1 cellular context compared by ENCODE assay signal in genomic region chr11:43680521-43681505, GRCh38.
TF ChIP-seq lines count a peak whose summit lies in the region.

TSS of gene HSD17B12 (plus strand) at chr11:43680738. CDS start at chr11:43680828, 90 bp downstream.

TF ChIP-seq in K562, 482 proteins besides CTCF, POLR2A, EP300 and RAD21 (continued from another document and continues in another):
- TF ChIP-seq NR0B1 (IDR thresholded peaks at IDR 0.05; ENCODE audit: partially characterized antibody) (no peak), SLC30A9 (CRISPR knock-in tag; IDR thresholded peaks at IDR 0.05) (no peak), NFATC3 (IDR thresholded peaks at IDR 0.05) (no peak), PREB (CRISPR knock-in tag; IDR thresholded peaks at IDR 0.05) (no peak), TBP (optimal IDR thresholded peaks at IDR 0.05; ENCODE audit: low read depth, low read length) (peak; percentile 62), FOXM1 (IDR thresholded peaks at IDR 0.05; ENCODE audit: low read depth) (0 out of 2 replicates have a peak, but pooled peaks have one; percentile 5), FOXM1 (CRISPR knock-in tag; IDR thresholded peaks at IDR 0.05; ENCODE audit: low read depth) (no peak), ATF2 (CRISPR knock-in tag; IDR thresholded peaks at IDR 0.05) (no peak), ZBTB1 (CRISPR knock-in tag; IDR thresholded peaks at IDR 0.05; ENCODE audit: borderline replicate concordance, low read depth) (no peak), POLR2G (IDR thresholded peaks at IDR 0.05; ENCODE audit: low read depth, low read length) (peak; percentile 89), ZNF175 (CRISPR knock-in tag; IDR thresholded peaks at IDR 0.05; ENCODE audit: low read depth) (no peak), RBFOX2 (IDR thresholded peaks at IDR 0.05; ENCODE audit: low read depth, low read length) (peak; percentile 91), BCLAF1 (IDR thresholded peaks at IDR 0.05; ENCODE audit: borderline replicate concordance in 1 of 2, control insufficient read depth in 1 of 2, low read depth in 2 of 2, low read length in 1 of 2) (no peak), SP1 (CRISPR knock-in tag; IDR thresholded peaks at IDR 0.05) (no peak), SMAD4 (CRISPR knock-in tag; conservative IDR thresholded peaks at IDR 0.05) (0 out of 2 replicates have a peak, but pooled peaks have one; percentile 28), ZFX (CRISPR knock-in tag; IDR thresholded peaks at IDR 0.05) (peak; percentile 96), TBL1XR1 (IDR thresholded peaks at IDR 0.05; ENCODE audit: low read length in 2 of 2) (no peak), PTTG1 (tag; IDR thresholded peaks at IDR 0.05; ENCODE audit: low read depth) (no peak), SRSF1 (IDR thresholded peaks at IDR 0.05; ENCODE audit: low read depth, low read length) (no peak), ZNF316 (IDR thresholded peaks at IDR 0.05) (no peak), CBX3 (IDR thresholded peaks at IDR 0.05; ENCODE audit: borderline replicate concordance in 1 of 2, low read length in 2 of 2) (no peak; a peak in 1 of 3 replicates), ZNF143 (CRISPR knock-in tag; IDR thresholded peaks at IDR 0.05) (no peak), ARHGAP35 (IDR thresholded peaks at IDR 0.05; ENCODE audit: partially characterized antibody) (no peak), MLLT1 (IDR thresholded peaks at IDR 0.05) (no peak), SMARCA4 (IDR thresholded peaks at IDR 0.05) (no peak), ZKSCAN1 (IDR thresholded peaks at IDR 0.05; ENCODE audit: low read depth, low read length) (no peak), KDM5B (IDR thresholded peaks at IDR 0.05; ENCODE audit: insufficient replicate concordance, low read depth, low read length) (peak; percentile 8), FOXA1 (IDR thresholded peaks at IDR 0.05; ENCODE audit: borderline replicate concordance) (no peak), NR2C2 (CRISPR knock-in tag; IDR thresholded peaks at IDR 0.05) (no peak), NR2C2 (tag; IDR thresholded peaks at IDR 0.05) (no peak), ZNF778 (CRISPR knock-in tag; IDR thresholded peaks at IDR 0.05) (no peak), CC2D1A (IDR thresholded peaks at IDR 0.05) (peak; percentile 88), IRF2 (CRISPR knock-in tag; IDR thresholded peaks at IDR 0.05) (no peak), ILF3 (IDR thresholded peaks at IDR 0.05; ENCODE audit: borderline replicate concordance) (no peak), RFX7 (CRISPR knock-in tag; IDR thresholded peaks at IDR 0.05) (no peak), GMEB1 (CRISPR knock-in tag; IDR thresholded peaks at IDR 0.05) (no peak), HCFC1 (IDR thresholded peaks at IDR 0.05; ENCODE audit: low read depth, low read length) (no peak), ZNF696 (CRISPR knock-in tag; conservative IDR thresholded peaks at IDR 0.05) (no peak), BHLHE40 (IDR thresholded peaks at IDR 0.05; ENCODE audit: low read length) (no peak), PHB2 (IDR thresholded peaks at IDR 0.05; ENCODE audit: low read depth) (no peak), CXXC5 (CRISPR knock-in tag; IDR thresholded peaks at IDR 0.05) (peak; percentile 54), ZFP1 (CRISPR knock-in tag; IDR thresholded peaks at IDR 0.05) (no peak), GATA2 (CRISPR knock-in tag; IDR thresholded peaks at IDR 0.05) (no peak), SUPT5H (IDR thresholded peaks at IDR 0.05) (peak; percentile 60), POLR2H (tag; IDR thresholded peaks at IDR 0.05; ENCODE audit: low read depth) (no peak), ZNF24 (IDR thresholded peaks at IDR 0.05) (0 out of 2 replicates have a peak, but pooled peaks have one; percentile 42), PHF8 (IDR thresholded peaks at IDR 0.05; ENCODE audit: borderline replicate concordance, low read length) (peak; percentile 59; the same call in 1 of the 2 replicates), HDAC2 (IDR thresholded peaks at IDR 0.05) (no peak), POLR3G (IDR thresholded peaks at IDR 0.05; ENCODE audit: extremely low read depth, insufficient read length, insufficient replicate concordance) (no peak), YY1 (IDR thresholded peaks at IDR 0.05; ENCODE audit: borderline replicate concordance in 1 of 3, control insufficient read depth in 1 of 3, extremely low read depth in 1 of 3, insufficient read depth in 3 of 3, insufficient read length in 1 of 3, insufficient replicate concordance in 2 of 3, low read depth in 1 of 3, low read length in 2 of 3) (peak in 2 of 3 experiments; percentile 8 to 55), ARID3A (IDR thresholded peaks at IDR 0.05; ENCODE audit: borderline replicate concordance, low read depth, low read length) (no peak), TSC22D4 (tag; IDR thresholded peaks at IDR 0.05) (no peak), MAZ (CRISPR knock-in tag; conservative IDR thresholded peaks at IDR 0.05 in 1 of 2, IDR thresholded peaks at IDR 0.05 in 1 of 2) (peak in 1 of 2 experiments; percentile 22; a peak in 1 of 4 replicates), DACH1 (IDR thresholded peaks at IDR 0.05; ENCODE audit: partially characterized antibody) (no peak), THRB (CRISPR knock-in tag; conservative IDR thresholded peaks at IDR 0.05) (no peak), TCF3 (CRISPR knock-in tag; IDR thresholded peaks at IDR 0.05) (no peak)
